Comparison of ENCODE assay signal across 20 cellular contexts in the genomic region with DNA sequence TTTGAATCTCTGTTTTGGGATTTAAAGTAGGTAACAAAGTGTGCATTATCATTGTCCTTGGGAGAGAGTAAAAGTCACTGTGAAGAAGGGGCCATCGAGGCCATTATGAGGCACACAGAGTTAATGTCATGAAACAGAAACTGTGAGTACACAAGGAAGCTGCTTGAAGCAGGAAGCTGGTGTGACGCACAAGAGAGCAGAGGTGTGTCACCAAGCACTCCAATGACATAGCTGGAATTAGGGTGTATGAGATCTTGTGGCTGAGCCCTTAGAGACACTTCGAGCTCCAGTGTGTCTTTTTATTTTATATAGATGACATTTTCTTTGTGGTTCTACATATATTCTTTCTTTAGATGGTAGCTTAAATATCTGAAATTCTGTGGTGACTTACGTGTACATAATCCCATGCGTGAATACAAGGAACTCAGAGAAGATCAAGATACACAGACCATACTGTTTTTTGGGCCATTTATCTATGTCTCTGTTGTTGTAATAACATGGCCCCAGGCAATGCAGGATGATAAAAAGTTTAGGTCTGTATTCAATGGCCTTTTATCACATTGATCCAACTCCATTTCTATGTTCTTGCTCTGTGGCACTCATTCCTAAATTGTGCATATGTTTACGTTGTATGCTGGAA.
"Had no signal": no experiment of that assay in that cellular context is flagged by ENCODE, and none has a peak within 500 bp of the region (broad histone marks: within the 10 kb centered on the region; RNA-seq: fewer than 3 reads in every experiment).

No MANE protein-coding gene starts in this region.

- H3K36me3 ChIP-seq: gastrocnemius medialis, heart left ventricle, ovary, right lobe of liver, upper lobe of left lung had no signal

- H3K4me3 Mint-ChIP-seq: activated CD4-positive, alpha-beta T cell treated with anti-CD3 and anti-CD28 coated beads, Interleukin-2, amount 10 ng/mL, durations not matched to agents 24 days and 14 days; activated T-cell treated with anti-CD3 and anti-CD28 coated beads, Interleukin-2, amount 50 U/mL, for 72 hours; neural crest cell; stimulated activated naive CD8-positive, alpha-beta T cell treated with anti-CD3 and anti-CD28 coated beads, Interleukin-15, amount 100 ng/mL, for 72 hours had no signal

- H3K27ac Mint-ChIP-seq: activated CD4-positive, alpha-beta T cell treated with anti-CD3 and anti-CD28 coated beads, Interleukin-2, amount 10 ng/mL, durations not matched to agents 24 days and 14 days; activated naive CD4-positive, alpha-beta T cell treated with anti-CD3 and anti-CD28 coated beads, Interleukin-2, amount 50 U/mL, for 72 hours; activated T-cell treated with anti-CD3 and anti-CD28 coated beads, Interleukin-2, amount 50 U/mL, for 72 hours; stimulated activated naive CD8-positive, alpha-beta T cell treated with anti-CD3 and anti-CD28 coated beads, Interleukin-15, amount 100 ng/mL, for 72 hours had no signal

- H3K4me1 Mint-ChIP-seq: activated CD4-positive, alpha-beta T cell treated with anti-CD3 and anti-CD28 coated beads, Interleukin-2, amount 10 ng/mL, durations not matched to agents 24 days and 14 days; stimulated activated naive CD8-positive, alpha-beta T cell treated with anti-CD3 and anti-CD28 coated beads, Interleukin-15, amount 100 ng/mL, for 72 hours had no signal

- H3K27ac ChIP-seq: coronary artery, gastrocnemius medialis, heart left ventricle, ovary, right lobe of liver, upper lobe of left lung had no signal

- H3K9me3 ChIP-seq: gastrocnemius medialis, ovary, right lobe of liver had no signal

- H3K27me3 ChIP-seq: gastrocnemius medialis, heart left ventricle, ovary, right lobe of liver, upper lobe of left lung had no signal

- H3K4me1 ChIP-seq: gastrocnemius medialis, heart left ventricle, right lobe of liver, upper lobe of left lung had no signal

- DNase-seq: activated CD4-positive, alpha-beta T cell treated with anti-CD3 and anti-CD28 coated beads, Interleukin-2, amount 10 ng/mL, durations not matched to agents 24 days and 14 days; activated CD4-positive, CD25-positive, alpha-beta regulatory T cell; activated CD8-positive, alpha-beta memory T cell treated with anti-CD3 and anti-CD28 coated beads, Interleukin-2, amount 50 U/mL, for 48 hours; activated gamma-delta T cell; activated T-cell treated with anti-CD3 and anti-CD28 coated beads, Interleukin-2, amount 50 U/mL, for 72 hours; amniotic stem cell; caudate nucleus; effector CD8-positive, alpha-beta T cell; gastrocnemius medialis; heart left ventricle; left cardiac atrium; midbrain; ovary; right lobe of liver; stimulated activated naive CD8-positive, alpha-beta T cell treated with anti-CD3 and anti-CD28 coated beads, Interleukin-15, amount 100 ng/mL, for 72 hours had no signal

- H3K4me3 ChIP-seq: coronary artery, gastrocnemius medialis, heart left ventricle, lung, ovary, right lobe of liver, upper lobe of left lung had no signal

- H3K27me3 Mint-ChIP-seq: activated CD4-positive, alpha-beta T cell treated with anti-CD3 and anti-CD28 coated beads, Interleukin-2, amount 10 ng/mL, durations not matched to agents 24 days and 14 days; stimulated activated naive CD8-positive, alpha-beta T cell treated with anti-CD3 and anti-CD28 coated beads, Interleukin-15, amount 100 ng/mL, for 72 hours had no signal

- ATAC-seq: activated naive CD4-positive, alpha-beta T cell treated with anti-CD3 and anti-CD28 coated beads, Interleukin-2, amount 50 U/mL, for 72 hours; activated T-cell treated with anti-CD3 and anti-CD28 coated beads, Interleukin-2, amount 50 U/mL, for 72 hours; gastrocnemius medialis; left cardiac atrium; right lobe of liver; stimulated activated naive CD8-positive, alpha-beta T cell treated with anti-CD3 and anti-CD28 coated beads, Interleukin-15, amount 100 ng/mL, for 72 hours had no signal
